8 cellular contexts compared by ENCODE assay signal in the genomic region with DNA sequence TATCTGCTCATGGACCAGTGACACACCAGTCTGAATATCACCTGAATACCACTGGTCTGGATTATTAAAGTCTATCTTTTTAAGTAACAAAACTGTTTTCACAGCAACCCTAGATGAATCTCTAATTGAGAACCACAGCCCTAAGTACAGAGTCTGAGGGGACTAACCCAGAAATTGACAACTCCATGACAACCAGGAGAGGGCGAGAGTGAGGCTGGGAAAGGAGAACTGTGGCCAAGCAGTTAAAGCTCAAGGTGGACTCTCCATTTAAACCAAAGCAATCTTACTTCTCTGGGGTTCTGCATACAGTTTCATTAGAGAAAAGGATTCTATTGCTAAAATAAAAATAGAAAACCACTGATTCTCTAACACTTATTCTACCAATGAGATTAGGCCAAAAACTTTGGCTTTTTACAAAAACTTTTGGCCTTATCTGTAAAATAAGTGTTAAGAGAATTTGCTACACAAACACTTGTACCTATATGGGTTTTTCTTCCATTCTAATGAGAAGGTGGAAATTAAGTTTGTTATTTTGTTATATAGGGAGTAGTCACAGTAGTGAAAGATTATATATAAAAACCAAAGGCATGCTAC. TPM values are rescaled to one million over a fixed set of nuclear protein-coding genes. Genes with fewer than 3 reads are reported as not detected.
DNase-seq lines count a peak whose midpoint lies in the region; ATAC-seq lines count a peak whose summit lies in the region.

No MANE protein-coding gene starts in this region.

- DNase-seq in G401 (ENCODE audit: low spot score) (peak; percentile 45), SHP77 treated with DMSO at 0.1 percent for 48 hours (lab: John Stamatoyannopoulos, UW) (peak; percentile 36), iPS DF 4.7 (ENCODE audit: extremely low read depth, low spot score) (peak; percentile 38), NCI-H2196 treated with DMSO at 0.1 percent for 48 hours (lab: John Stamatoyannopoulos, UW; ENCODE audit: unreplicated experiment) (no peak)
- DNase-seq in activated naive CD4-positive, alpha-beta T cell treated with anti-CD3 and anti-CD28 coated beads, Interleukin-2, amount 50 U/mL, for 72 hours (ENCODE audit: low spot score in 2 of 2), result peak in 1 of 2 donors; percentile 62
- DNase-seq in stimulated activated CD4-positive, alpha-beta T cell treated with anti-CD3 and anti-CD28 coated beads, Interleukin-4, amount 100 ng/mL, for 24 hours, result peak; percentile 63

- no peaks in the 10 kb centered on the region for H3K36me3 Mint-ChIP-seq in activated naive CD4-positive, alpha-beta T cell treated with anti-CD3 and anti-CD28 coated beads, Interleukin-2, amount 50 U/mL, for 72 hours

- ATAC-seq in GM21381 (IDR thresholded peaks at IDR 0.05; ENCODE audit: unreplicated experiment) (peak; percentile 89), HG03571 (IDR thresholded peaks at IDR 0.05; ENCODE audit: unreplicated experiment) (peak; percentile 68)
- peak; percentile 86 to 90 for ATAC-seq in activated naive CD4-positive, alpha-beta T cell treated with anti-CD3 and anti-CD28 coated beads, Interleukin-2, amount 50 U/mL, for 72 hours

- no peak overlapping the region for H3K27ac Mint-ChIP-seq in activated naive CD4-positive, alpha-beta T cell treated with anti-CD3 and anti-CD28 coated beads, Interleukin-2, amount 50 U/mL, for 72 hours

- H3K9me3 Mint-ChIP-seq in activated naive CD4-positive, alpha-beta T cell treated with anti-CD3 and anti-CD28 coated beads, Interleukin-2, amount 50 U/mL, for 72 hours, result no peaks in the 10 kb centered on the region

- in situ Hi-C loops in G401 (cut with HindIII; ENCODE audit: low sequenced_read_pairs), result loop anchor here (25.0 kb wide), 1 partner anchor 305 kb away; no protein-coding TSS in a partner anchor

RNA-seq across cellular contexts. Expression of a gene that starts 11.4 kb away (rescaled TPM):
- total RNA-seq in G401 (2014; rRNA removed; shearing (Covaris generic)), result 0.51 and 2.9 TPM in 2 replicates
- total RNA-seq in activated naive CD4-positive, alpha-beta T cell treated with anti-CD3 and anti-CD28 coated beads, Interleukin-2, amount 50 U/mL, for 72 hours, result under 1 TPM; 0.34 to 0.74 TPM
